1 cellular context compared by ENCODE assay signal in genomic region chr1:53381790-53382401, GRCh38.
TF ChIP-seq lines count a peak whose summit lies in the region.

No MANE protein-coding gene starts in this region.

TF ChIP-seq in endothelial cell of umbilical vein, 7 proteins besides CTCF, POLR2A, EP300 and RAD21:
- no peak for TF ChIP-seq EZH2 (IDR thresholded peaks at IDR 0.05; ENCODE audit: borderline replicate concordance, low read depth, low read length, severe bottlenecking)
- no peak for TF ChIP-seq JUN (IDR thresholded peaks at IDR 0.05; ENCODE audit: borderline replicate concordance, insufficient read depth, insufficient read length, low read depth)
- TF ChIP-seq FOS (IDR thresholded peaks at IDR 0.05; ENCODE audit: borderline replicate concordance, insufficient read depth, low read length), result peak; percentile 63
TF ChIP-seq in endothelial cell of umbilical vein: peak in this region for 1.
